16 cellular contexts compared by ENCODE assay signal in the genomic region with DNA sequence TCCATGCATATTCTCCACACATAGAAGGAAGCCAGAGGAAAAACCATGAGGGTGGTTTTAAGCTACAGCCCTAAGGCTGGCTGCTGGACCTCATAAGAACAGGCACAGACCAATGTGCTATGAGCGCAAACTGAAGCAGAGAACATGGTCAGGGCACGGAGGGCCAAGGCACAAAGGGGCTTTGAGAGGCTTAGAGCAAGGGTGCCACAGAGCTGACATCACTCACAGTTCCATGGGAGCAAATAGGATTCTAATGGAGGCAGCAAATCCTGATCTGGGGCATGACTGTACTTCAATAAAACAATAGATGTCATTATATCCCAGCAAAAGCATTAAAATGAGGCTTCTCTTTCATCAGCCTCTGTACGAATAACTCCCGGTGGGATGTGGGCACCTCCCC.
DNase-seq lines count a peak whose midpoint lies in the region; ATAC-seq and FAIRE-seq lines count a peak whose summit lies in the region.
"Had no signal": no experiment of that assay in that cellular context is flagged by ENCODE, and none has a peak within 500 bp of the region (broad histone marks: within the 10 kb centered on the region; RNA-seq: fewer than 3 reads in every experiment).

No MANE protein-coding gene starts in this region.

- no peak for ATAC-seq in HG03196 (IDR thresholded peaks at IDR 0.05; ENCODE audit: unreplicated experiment)

- peak; percentile 32 for DNase-seq in RPMI7951 (ENCODE audit: low read depth)
- DNase-seq in frontal cortex (ENCODE audit: low spot score in 2 of 2) = peak; percentile 28 to 42
- peak; percentile 50 for DNase-seq in middle frontal gyrus (ENCODE audit: extremely low spot score, low spot score)
- DNase-seq in stimulated activated CD4-positive, alpha-beta T cell treated with anti-CD3 and anti-CD28 coated beads, Interleukin-15, amount 100 ng/mL, for 24 hours = no peak
- DNase-seq in KG1 (lab: John Stamatoyannopoulos, UW) = no peak
- DNase-seq: CD8-positive, alpha-beta memory T cell; DMS 273 treated with DMSO at 0.1 percent for 48 hours; GOT3; MG63; NCI-H1105 treated with DMSO at 0.1 percent for 48 hours; NCI-H187; NCI-H446; PC-9 had no signal

- H3K27ac ChIP-seq in temporal lobe (ENCODE audit: low read depth, low read length) = peak overlapping the region; percentile 95
- H3K27ac ChIP-seq: KMS-11, PC-9 had no signal

- no peak for FAIRE-seq in frontal cortex (lab: Jason Lieb, UNC)

Comparison
In these comparisons a context has a peak if more than half of its experiments do, and no peak if none do; other contexts are left out.
1. DNase-seq: peak in RPMI7951 (single experiment), frontal cortex (2 of 2) and middle frontal gyrus (single experiment); none in stimulated activated CD4-positive, alpha-beta T cell treated with anti-CD3 and anti-CD28 coated beads, Interleukin-15, amount 100 ng/mL, for 24 hours (single experiment) and KG1 (single experiment).